In the genomic region with DNA sequence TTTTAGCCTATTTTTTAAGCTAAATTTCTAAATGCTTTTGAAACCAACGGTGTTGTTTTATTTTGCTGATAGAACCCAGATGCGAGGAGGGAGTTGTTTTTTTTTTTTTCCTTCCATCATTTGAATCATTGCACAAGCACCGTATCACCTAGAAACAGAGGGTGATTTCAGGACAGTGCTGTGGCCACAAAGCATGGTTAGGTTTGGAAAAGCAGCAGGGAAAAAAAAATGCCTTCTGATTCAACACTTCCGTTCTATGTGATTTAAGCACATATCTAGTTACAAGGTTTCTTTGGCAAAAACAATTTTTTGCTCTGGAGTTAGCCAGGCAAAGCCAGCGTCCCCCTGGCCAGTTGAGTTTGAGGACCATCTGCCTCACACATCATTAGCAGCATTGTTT, we compare ENCODE assay signal across 10 cellular contexts. TPM values are rescaled to one million over a fixed set of nuclear protein-coding genes. Genes with fewer than 3 reads are reported as not detected.
DNase-seq lines count a peak whose midpoint lies in the region; ATAC-seq and TF ChIP-seq lines count a peak whose summit lies in the region.
"Had no signal": no experiment of that assay in that cellular context is flagged by ENCODE, and none has a peak within 500 bp of the region (broad histone marks: within the 10 kb centered on the region; RNA-seq: fewer than 3 reads in every experiment).

No MANE protein-coding gene starts in this region.

- H3K36me3 ChIP-seq in ectodermal cell (ENCODE audit: control insufficient read depth, insufficient read depth, low read length) = no peaks in the 10 kb centered on the region

- H3K9me3 ChIP-seq in ectodermal cell (ENCODE audit: control insufficient read depth, low read length) = no peaks in the 10 kb centered on the region

- DNase-seq in EL (peak; percentile 73), NCI-H1694 treated with DMSO at 0.1 percent for 48 hours (lab: John Stamatoyannopoulos, UW) (peak; percentile 17), neural crest cell (ENCODE audit: low read depth, low spot score) (no peak), middle frontal gyrus (ENCODE audit: extremely low spot score, low spot score) (no peak), HPDE6-E6E7 (ENCODE audit: extremely low spot score) (no peak)
- DNase-seq in activated CD4-positive, CD25-positive, alpha-beta regulatory T cell treated with anti-CD3 and anti-CD28 coated beads, Interleukin-2, amount 50 U/mL, for 72 hours = no peak
- DNase-seq: anterior cingulate cortex; stimulated activated CD8-positive, alpha-beta memory T cell treated with anti-CD3 and anti-CD28 coated beads, Interleukin-4, amount 100 ng/mL, for 48 hours had no signal

- peaks cover 7% of the 10 kb centered on the region for H3K27me3 ChIP-seq in ectodermal cell (ENCODE audit: control insufficient read depth, insufficient read depth, low read length, poor library complexity, severe bottlenecking)

- H3K27me3 Mint-ChIP-seq in neural crest cell (ENCODE audit: low read depth) = no peaks in the 10 kb centered on the region

- H3K4me1 ChIP-seq in ectodermal cell (ENCODE audit: control insufficient read depth, insufficient read depth, low read length) = peaks cover 18% of the 10 kb centered on the region

- no peak overlapping the region for H3K4me3 ChIP-seq in ectodermal cell (ENCODE audit: insufficient read depth, low read depth, low read length)

- no peaks in the 10 kb centered on the region for H3K9me3 Mint-ChIP-seq in neural crest cell

- no peaks in the 10 kb centered on the region for H3K36me3 Mint-ChIP-seq in neural crest cell (ENCODE audit: low read depth)

- 77% methylated on average over 5 of the region's 5 CpGs for whole genome bisulfite sequencing in ectodermal cell, 2 experiments

- H3K27ac Mint-ChIP-seq in neural crest cell (ENCODE audit: unreplicated experiment) = no peak overlapping the region

- peaks cover 22% of the 10 kb centered on the region for H3K4me1 Mint-ChIP-seq in neural crest cell

- no peak for ATAC-seq in GM21367 (IDR thresholded peaks at IDR 0.05; ENCODE audit: unreplicated experiment)

- H3K27ac ChIP-seq in ectodermal cell (ENCODE audit: insufficient read depth, low read depth, low read length, poor library complexity, severe bottlenecking) = peak overlapping the region; percentile 18

- H3K4me3 Mint-ChIP-seq in neural crest cell = peak overlapping the region; percentile 20

- no peak for TF ChIP-seq CTCF in neural crest cell (conservative IDR thresholded peaks at IDR 0.05)

RNA-seq across cellular contexts. Expression of a gene that starts 17.3 kb away (rescaled TPM):
- 28.0 TPM for polyA plus RNA-seq in ectodermal cell (2013, experiment 1 of 4)
- 57.3 TPM for polyA plus RNA-seq in ectodermal cell (2013, experiment 2 of 4)
- 25.5 TPM for polyA plus RNA-seq in ectodermal cell (2013, experiment 3 of 4)
- 34.2 TPM for polyA plus RNA-seq in ectodermal cell (2013, experiment 4 of 4)
- total RNA-seq in neural crest cell = 14.0 and 14.2 TPM in 2 replicates

RNA-seq across cellular contexts. Expression of a gene that starts 17.4 kb away (rescaled TPM):
- polyA plus RNA-seq in ectodermal cell (2013, experiment 1 of 4) = 37.0 TPM
- polyA plus RNA-seq in ectodermal cell (2013, experiment 2 of 4) = 44.7 TPM
- polyA plus RNA-seq in ectodermal cell (2013, experiment 3 of 4) = 37.8 TPM
- 43.9 TPM for polyA plus RNA-seq in ectodermal cell (2013, experiment 4 of 4)
- 28.0 and 33.7 TPM in 2 replicates for total RNA-seq in neural crest cell

Comparison
In these comparisons a context has a peak if more than half of its experiments do, and no peak if none do; other contexts are left out.
1. DNase-seq: peak in EL (single experiment) and NCI-H1694 treated with DMSO at 0.1 percent for 48 hours (single experiment); none in neural crest cell (single experiment), middle frontal gyrus (single experiment), HPDE6-E6E7 (single experiment) and activated CD4-positive, CD25-positive, alpha-beta regulatory T cell treated with anti-CD3 and anti-CD28 coated beads, Interleukin-2, amount 50 U/mL, for 72 hours (single experiment).